8 cellular contexts compared by ENCODE assay signal in the genomic region with DNA sequence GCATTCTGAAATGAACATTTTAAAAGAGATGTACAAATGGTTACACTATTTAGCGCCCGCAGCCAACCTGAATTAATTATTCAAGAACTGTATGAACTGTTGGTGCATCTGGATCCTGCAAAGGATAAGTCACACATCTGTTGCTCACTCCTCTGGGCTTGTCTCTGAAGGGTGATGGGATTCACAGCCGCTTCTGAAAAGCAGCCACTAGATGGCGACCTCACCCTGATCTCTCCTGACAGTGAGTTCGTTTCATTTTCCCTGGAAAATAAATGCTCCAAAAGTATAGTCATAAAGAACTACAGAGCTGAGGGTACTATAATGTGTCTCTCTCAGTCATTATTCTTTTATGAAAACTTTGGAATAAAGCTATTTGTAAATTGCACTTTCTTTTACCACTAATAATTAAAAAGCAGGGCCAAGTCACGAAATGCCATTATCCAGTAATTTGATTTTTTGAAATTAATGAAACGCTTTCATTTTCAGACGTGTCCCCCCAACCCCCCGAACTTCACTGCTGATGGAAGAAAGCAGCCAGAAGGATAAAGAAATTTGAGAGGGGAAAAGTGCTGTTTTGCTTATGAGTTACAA.
A peak's percentile ranks its signal among the peaks of the same experiment; 100 is the strongest.
DNase-seq lines count a peak whose midpoint lies in the region; ATAC-seq, FAIRE-seq and TF ChIP-seq lines count a peak whose summit lies in the region.

No MANE protein-coding gene starts in this region.

- peak; percentile 77 for TF ChIP-seq CTCF in GM13976 (IDR thresholded peaks at IDR 0.05; ENCODE audit: borderline replicate concordance, control extremely low read depth, extremely low read depth, insufficient read depth, missing control alignments)
- peak; percentile 56 to 95 (median 93) for TF ChIP-seq CTCF in right lobe of liver (IDR thresholded peaks at IDR 0.05)

- H3K9me3 ChIP-seq in right lobe of liver: no peaks in the 10 kb centered on the region

- peak; percentile 54 for DNase-seq in GM13976 (ENCODE audit: low spot score)
- peak; percentile 6 for DNase-seq in NCI-H2196 treated with DMSO at 0.1 percent for 48 hours (lab: John Stamatoyannopoulos, UW; ENCODE audit: unreplicated experiment)
- peak; percentile 28 to 39 for DNase-seq in activated CD4-positive, alpha-beta T cell treated with anti-CD3 and anti-CD28 coated beads for 24 hours (ENCODE audit: low read depth in 2 of 2)
- peak; percentile 88 for DNase-seq in dermis blood vessel endothelial cell
- DNase-seq in right lobe of liver: peak; percentile 67 to 75 (median 73)
- DNase-seq in stimulated activated CD4-positive, alpha-beta T cell treated with anti-CD3 and anti-CD28 coated beads, TNF-alpha, amount 100 ng/mL, for 48 hours (ENCODE audit: low read depth in 3 of 3): peak; percentile 9 to 30 (median 16)

- in situ Hi-C loops in GM13976 (cut with MboI; ENCODE audit: low sequenced_read_pairs, unreplicated experiment): loop anchor here (25.0 kb wide), 1 partner anchor 1878 kb away; no protein-coding TSS in a partner anchor

- 20% methylated on average over 9 of the region's 9 CpGs for WGBS in right lobe of liver (ENCODE audit: insufficient coverage, low coverage, low lambda C conversion rate, missing lambda C conversion rate)

- H3K4me1 ChIP-seq in right lobe of liver: no peaks in the 10 kb centered on the region

- no peak for TF ChIP-seq POLR2A in right lobe of liver (IDR thresholded peaks at IDR 0.05)

- H3K4me3 ChIP-seq in right lobe of liver: no peak overlapping the region

- FAIRE-seq in A204.1 (lab: Jason Lieb, UNC): peak; percentile 64

- no peak overlapping the region for H3K27ac ChIP-seq in right lobe of liver

- no peaks in the 10 kb centered on the region for H3K36me3 ChIP-seq in right lobe of liver

- ATAC-seq in HG03064 (IDR thresholded peaks at IDR 0.05; ENCODE audit: low read depth, unreplicated experiment): peak; percentile 81
- peak; percentile 92 to 97 (median 96) for ATAC-seq in right lobe of liver

- H3K27me3 ChIP-seq in right lobe of liver: no peaks in the 10 kb centered on the region

- intact Hi-C loops in right lobe of liver (cut with DNase I): no loop called here

Comparison
In these comparisons a context has a peak if more than half of its experiments do, and no peak if none do; other contexts are left out.
1. DNase-seq: peak in every context shown above with its lines; median percentile 88 in dermis blood vessel endothelial cell; 73 in right lobe of liver; 54 in GM13976; 34 in activated CD4-positive, alpha-beta T cell treated with anti-CD3 and anti-CD28 coated beads for 24 hours; 16 in stimulated activated CD4-positive, alpha-beta T cell treated with anti-CD3 and anti-CD28 coated beads, TNF-alpha, amount 100 ng/mL, for 48 hours; 6 in NCI-H2196 treated with DMSO at 0.1 percent for 48 hours.